Comparison of ENCODE assay signal across 15 cellular contexts in genomic region chr9:130020618-130021017, GRCh38. TPM values are rescaled to one million over a fixed set of nuclear protein-coding genes. Genes with fewer than 3 reads are reported as not detected.
DNase-seq lines count a peak whose midpoint lies in the region; ATAC-seq and TF ChIP-seq lines count a peak whose summit lies in the region.
"Had no signal": no experiment of that assay in that cellular context is flagged by ENCODE, and none has a peak within 500 bp of the region (broad histone marks: within the 10 kb centered on the region; RNA-seq: fewer than 3 reads in every experiment).

No MANE protein-coding gene starts in this region.

- H3K36me3 ChIP-seq in thoracic aorta: no peaks in the 10 kb centered on the region
- H3K36me3 ChIP-seq: colonic mucosa, pancreas had no signal

- peaks cover 8% of the 10 kb centered on the region for H3K9me3 Mint-ChIP-seq in activated CD4-positive, alpha-beta T cell treated with anti-CD3 and anti-CD28 coated beads, Interleukin-2, amount 10 ng/mL, durations not matched to agents 7 days and 5 days
- H3K9me3 Mint-ChIP-seq in activated T-helper 2 cell treated with anti-CD3 and anti-CD28 coated beads, Interferon-gamma antibody, Interleukin-2, Interleukin-4, amounts not matched to agents 10 μg/mL and 5 μg/mL and 100 μg/mL, durations not matched to agents 14 hours and 24 hours and 36 hours: peaks cover 8% of the 10 kb centered on the region

- CTCF ChIA-PET in activated CD4-positive, alpha-beta T cell treated with anti-CD3 and anti-CD28 coated beads, Interleukin-2, amount 10 ng/mL, durations not matched to agents 7 days and 5 days (lab: Charles Lee): interaction anchor here (1.1 kb wide), 1 partner anchor 15 kb away, joined by 3 read pairs; no protein-coding TSS in a partner anchor

- H3K4me3 ChIP-seq in thoracic aorta: peak overlapping the region; percentile 28
- H3K4me3 ChIP-seq: colonic mucosa, pancreas had no signal

- peaks cover 51% of the 10 kb centered on the region for H3K36me3 Mint-ChIP-seq in activated CD4-positive, alpha-beta T cell treated with anti-CD3 and anti-CD28 coated beads, Interleukin-2, amount 10 ng/mL, durations not matched to agents 7 days and 5 days (ENCODE audit: low read depth)
- peaks cover 74% of the 10 kb centered on the region for H3K36me3 Mint-ChIP-seq in activated T-helper 2 cell treated with anti-CD3 and anti-CD28 coated beads, Interferon-gamma antibody, Interleukin-2, Interleukin-4, amounts not matched to agents 10 μg/mL and 5 μg/mL and 100 μg/mL, durations not matched to agents 14 hours and 24 hours and 36 hours (ENCODE audit: low read depth)

- peaks cover 37 to 69% of the 10 kb centered on the region in 2 donors for H3K4me1 ChIP-seq in thoracic aorta (ENCODE audit: control insufficient read depth in 1 of 2, low read depth in 2 of 2)
- H3K4me1 ChIP-seq: colonic mucosa had no signal

- POLR2A ChIA-PET in activated CD4-positive, alpha-beta T cell treated with anti-CD3 and anti-CD28 coated beads, Interleukin-2, amount 10 ng/mL, durations not matched to agents 7 days and 5 days (lab: Charles Lee): no interaction called here

- no peak for ATAC-seq in left lobe of liver
- no peak for ATAC-seq in thoracic aorta (ENCODE audit: insufficient number of reproducible peaks, low FRiP score, low read depth)
- ATAC-seq in GM19455 (IDR thresholded peaks at IDR 0.05; ENCODE audit: unreplicated experiment): no peak
- ATAC-seq: left colon, pancreas had no signal

- peak overlapping the region; percentile 54 for H3K27ac Mint-ChIP-seq in activated CD4-positive, alpha-beta T cell treated with anti-CD3 and anti-CD28 coated beads, Interleukin-2, amount 10 ng/mL, durations not matched to agents 7 days and 5 days
- peak overlapping the region; percentile 93 for H3K27ac Mint-ChIP-seq in activated T-helper 2 cell treated with anti-CD3 and anti-CD28 coated beads, Interferon-gamma antibody, Interleukin-2, Interleukin-4, amounts not matched to agents 10 μg/mL and 5 μg/mL and 100 μg/mL, durations not matched to agents 14 hours and 24 hours and 36 hours

- no peak for TF ChIP-seq CTCF in thoracic aorta (IDR thresholded peaks at IDR 0.05)

- peaks cover 67% of the 10 kb centered on the region for H3K4me1 Mint-ChIP-seq in activated CD4-positive, alpha-beta T cell treated with anti-CD3 and anti-CD28 coated beads, Interleukin-2, amount 10 ng/mL, durations not matched to agents 7 days and 5 days
- H3K4me1 Mint-ChIP-seq in activated T-helper 2 cell treated with anti-CD3 and anti-CD28 coated beads, Interferon-gamma antibody, Interleukin-2, Interleukin-4, amounts not matched to agents 10 μg/mL and 5 μg/mL and 100 μg/mL, durations not matched to agents 14 hours and 24 hours and 36 hours (ENCODE audit: low read depth): peaks cover 63% of the 10 kb centered on the region

- no peaks in the 10 kb centered on the region for H3K27me3 Mint-ChIP-seq in activated CD4-positive, alpha-beta T cell treated with anti-CD3 and anti-CD28 coated beads, Interleukin-2, amount 10 ng/mL, durations not matched to agents 7 days and 5 days
- no peaks in the 10 kb centered on the region for H3K27me3 Mint-ChIP-seq in activated T-helper 2 cell treated with anti-CD3 and anti-CD28 coated beads, Interferon-gamma antibody, Interleukin-2, Interleukin-4, amounts not matched to agents 10 μg/mL and 5 μg/mL and 100 μg/mL, durations not matched to agents 14 hours and 24 hours and 36 hours (ENCODE audit: low read depth)

- H3K9me3 ChIP-seq in thoracic aorta: peaks cover 5% of the 10 kb centered on the region
- H3K9me3 ChIP-seq: colonic mucosa, pancreas had no signal

- no peaks in the 10 kb centered on the region for H3K27me3 ChIP-seq in thoracic aorta (replicated peaks; ENCODE audit: insufficient read depth)
- H3K27me3 ChIP-seq: colonic mucosa, pancreas had no signal

- no peak for DNase-seq in activated CD4-positive, alpha-beta T cell treated with anti-CD3 and anti-CD28 coated beads, Interleukin-2, amount 10 ng/mL, durations not matched to agents 7 days and 5 days
- no peak for DNase-seq in activated CD4-positive, alpha-beta T cell treated with anti-CD3 and anti-CD28 coated beads for 4 hours
- DNase-seq in activated T-helper 2 cell treated with anti-CD3 and anti-CD28 coated beads, Interferon-gamma antibody, Interleukin-2, Interleukin-4, amounts not matched to agents 10 μg/mL and 5 μg/mL and 100 μg/mL, durations not matched to agents 14 hours and 24 hours and 36 hours (ENCODE audit: low spot score): no peak
- DNase-seq in left lobe of liver (ENCODE audit: low spot score) (peak; percentile 4), thoracic aorta (ENCODE audit: low spot score) (no peak), SK-N-DZ (ENCODE audit: low spot score) (no peak), D341Med (ENCODE audit: low spot score) (no peak)
- DNase-seq: activated CD8-positive, alpha-beta memory T cell treated with anti-CD3 and anti-CD28 coated beads, Interleukin-2, amount 50 U/mL, for 48 hours; colonic mucosa; left colon; NCI-H2081 treated with DMSO at 0.1 percent for 48 hours; pancreas; stimulated activated naive CD4-positive, alpha-beta T cell; T-helper 9 cell had no signal

- H3K27ac ChIP-seq in thoracic aorta: peak overlapping the region; percentile 65 to 87
- H3K27ac ChIP-seq: colonic mucosa, pancreas had no signal

- no peak overlapping the region for H3K4me3 Mint-ChIP-seq in activated CD4-positive, alpha-beta T cell treated with anti-CD3 and anti-CD28 coated beads, Interleukin-2, amount 10 ng/mL, durations not matched to agents 7 days and 5 days
- H3K4me3 Mint-ChIP-seq in activated T-helper 2 cell treated with anti-CD3 and anti-CD28 coated beads, Interferon-gamma antibody, Interleukin-2, Interleukin-4, amounts not matched to agents 10 μg/mL and 5 μg/mL and 100 μg/mL, durations not matched to agents 14 hours and 24 hours and 36 hours (ENCODE audit: low read depth): peak overlapping the region; percentile 4

- intact Hi-C loops in activated T-helper 2 cell treated with anti-CD3 and anti-CD28 coated beads, Interferon-gamma antibody, Interleukin-2, Interleukin-4, amounts not matched to agents 10 μg/mL and 5 μg/mL and 100 μg/mL, durations not matched to agents 14 hours and 24 hours and 36 hours (cut with micrococcal nuclease): no loop called here

RNA-seq across cellular contexts. Expression of gene FNBP1, which starts 22.4 kb away (rescaled TPM):
- 100 to 1,000 TPM; 206 to 247 TPM for total RNA-seq in activated CD4-positive, alpha-beta T cell treated with anti-CD3 and anti-CD28 coated beads, Interleukin-2, amount 10 ng/mL, durations not matched to agents 7 days and 5 days
- 358 and 359 TPM in 2 replicates for total RNA-seq in activated T-helper 2 cell treated with anti-CD3 and anti-CD28 coated beads, Interferon-gamma antibody, Interleukin-2, Interleukin-4, amounts not matched to agents 10 μg/mL and 5 μg/mL and 100 μg/mL, durations not matched to agents 14 hours and 24 hours and 36 hours
- 12.7 TPM for total RNA-seq in left lobe of liver
- total RNA-seq in thoracic aorta: 10 to 100 TPM; 71.5 to 80.3 TPM
- polyA plus RNA-seq in SK-N-DZ (2014; cell fraction: cytosol; rRNA removed): 14.3 and 14.5 TPM in 2 replicates
- polyA plus RNA-seq in SK-N-DZ (2014; cell fraction: nucleus; rRNA removed): 6.5 and 9.4 TPM in 2 replicates

RNA-seq across cellular contexts. Expression of gene GPR107, which starts 33.1 kb away (rescaled TPM):
- total RNA-seq in activated CD4-positive, alpha-beta T cell treated with anti-CD3 and anti-CD28 coated beads, Interleukin-2, amount 10 ng/mL, durations not matched to agents 7 days and 5 days: 10 to 100 TPM; 21.7 to 22.1 TPM
- 22.3 and 23.7 TPM in 2 replicates for total RNA-seq in activated T-helper 2 cell treated with anti-CD3 and anti-CD28 coated beads, Interferon-gamma antibody, Interleukin-2, Interleukin-4, amounts not matched to agents 10 μg/mL and 5 μg/mL and 100 μg/mL, durations not matched to agents 14 hours and 24 hours and 36 hours
- 14.1 TPM for total RNA-seq in left lobe of liver
- total RNA-seq in thoracic aorta: 10 to 100 TPM; 47.5 to 51.9 TPM
- 17.5 and 18.2 TPM in 2 replicates for polyA plus RNA-seq in SK-N-DZ (2014; cell fraction: cytosol; rRNA removed)
- polyA plus RNA-seq in SK-N-DZ (2014; cell fraction: nucleus; rRNA removed): 11.1 and 15.2 TPM in 2 replicates
